Comparison of ENCODE assay signal across 19 cellular contexts in the genomic region with DNA sequence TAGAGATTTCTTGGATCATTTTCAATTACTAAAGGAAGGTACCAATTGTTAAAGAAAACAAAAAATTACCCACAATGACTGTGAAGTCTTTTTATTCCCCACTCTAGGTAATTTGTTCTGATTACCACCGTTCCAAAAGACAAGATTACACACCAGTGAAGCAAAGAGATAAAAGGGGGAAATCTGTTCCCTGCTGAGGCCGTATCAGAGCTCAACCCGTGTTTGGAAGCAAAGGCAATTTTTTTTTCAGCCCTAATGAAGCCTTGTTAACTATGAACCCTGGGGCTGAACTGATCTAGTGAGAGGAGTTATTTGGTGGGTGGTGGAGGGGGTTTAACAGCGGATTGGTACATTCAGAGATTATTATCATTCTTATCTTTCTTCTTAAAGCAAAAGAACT.
DNase-seq lines count a peak whose midpoint lies in the region; ATAC-seq, FAIRE-seq and TF ChIP-seq lines count a peak whose summit lies in the region.
"Had no signal": no experiment of that assay in that cellular context is flagged by ENCODE, and none has a peak within 500 bp of the region (broad histone marks: within the 10 kb centered on the region; RNA-seq: fewer than 3 reads in every experiment).

No MANE protein-coding gene starts in this region.

- FAIRE-seq in endothelial cell of umbilical vein (lab: Jason Lieb, UNC), result no peak

- POLR2A ChIA-PET in endothelial cell of umbilical vein (lab: Charles Lee) (no interaction called here), HEK293T (lab: Yijun Ruan, JAX) (no interaction called here)

- H3K4me3 ChIP-seq in endothelial cell of umbilical vein (replicated peaks in 1 of 3; ENCODE audit: insufficient read depth in 1 of 3, low read depth in 1 of 3, low read length in 3 of 3) (no peak overlapping the region), aorta (ENCODE audit: low read length in 2 of 2) (no peak overlapping the region)

- TF ChIP-seq POLR2A in endothelial cell of umbilical vein (IDR thresholded peaks at IDR 0.05; ENCODE audit: low read depth, low read length), result no peak

- dilution Hi-C loops in endothelial cell of umbilical vein (cut with MboI; ENCODE audit: extremely low pct_ligation_motif_present, low sequenced_read_pairs), result no loop called here

- no TSS peak for BruUV-seq in endothelial cell of umbilical vein (replicated peaks; lab: Mats Ljungman, UMichigan)

- H3K36me3 ChIP-seq in endothelial cell of umbilical vein (ENCODE audit: control insufficient read depth in 2 of 2, extremely low read depth in 1 of 2, insufficient read depth in 2 of 2, low read length in 2 of 2) (no peaks in the 10 kb centered on the region), aorta (ENCODE audit: control insufficient read depth in 1 of 2, insufficient read depth in 2 of 2, low read length in 1 of 2) (no peaks in the 10 kb centered on the region)
- H3K36me3 ChIP-seq: BE2C had no signal

- H4K20me1 ChIP-seq in endothelial cell of umbilical vein (replicated peaks; ENCODE audit: control insufficient read depth, extremely low read depth, insufficient read depth, low read length), result no peaks in the 10 kb centered on the region

- peaks cover 13% of the 10 kb centered on the region for H3K27me3 Mint-ChIP-seq in nephron progenitor cell (ENCODE audit: low read depth, poor library complexity)
- H3K27me3 Mint-ChIP-seq: CD4-positive, alpha-beta T cell; IgD-negative memory B cell had no signal

- TF ChIP-seq CTCF in endothelial cell of umbilical vein (IDR thresholded peaks at IDR 0.05; ENCODE audit: extremely low read depth in 1 of 2, insufficient read depth in 1 of 2, low read depth in 1 of 2, low read length in 2 of 2), result no peak
- no peak for TF ChIP-seq CTCF in nephron progenitor cell (IDR thresholded peaks at IDR 0.05)

- H3K27me3 ChIP-seq in endothelial cell of umbilical vein (ENCODE audit: control insufficient read depth in 2 of 2, insufficient read depth in 2 of 2, low read length in 2 of 2) (no peaks in the 10 kb centered on the region), aorta (ENCODE audit: control insufficient read depth in 1 of 2, insufficient read depth in 2 of 2, low read length in 1 of 2) (no peaks in the 10 kb centered on the region)
- H3K27me3 ChIP-seq: BE2C had no signal

- peak overlapping the region; percentile 34 for H3K27ac Mint-ChIP-seq in nephron progenitor cell
- H3K27ac Mint-ChIP-seq: CD4-positive, alpha-beta T cell; IgD-negative memory B cell had no signal

- H3K4me1 ChIP-seq in endothelial cell of umbilical vein (ENCODE audit: control insufficient read depth, extremely low read depth, insufficient read depth, low read length) (no peaks in the 10 kb centered on the region), aorta (ENCODE audit: control insufficient read depth in 1 of 2, insufficient read depth in 2 of 2, low read length in 2 of 2) (no peaks in the 10 kb centered on the region)

- intact Hi-C loops in endothelial cell of umbilical vein (cut with micrococcal nuclease), result loop anchor here (5.0 to 10.0 kb wide), 2 partner anchors 164 to 267 kb away; no protein-coding TSS in a partner anchor
- intact Hi-C loops in aorta (cut with DNase I), result loop anchor here (5.0 to 10.0 kb wide), 3 partner anchors 179 to 664 kb away; no protein-coding TSS in a partner anchor

- H3K36me3 Mint-ChIP-seq in nephron progenitor cell (ENCODE audit: low read depth), result no peaks in the 10 kb centered on the region
- H3K36me3 Mint-ChIP-seq: IgD-negative memory B cell had no signal

- 63 to 67% methylated on average over 4 of the region's 4 CpGs for WGBS in aorta, 2 donors

- ATAC-seq in aorta (ENCODE audit: low FRiP score), result no peak

- H2AFZ ChIP-seq in endothelial cell of umbilical vein (ENCODE audit: low read depth, low read length), result peak overlapping the region; percentile 39

- no peak overlapping the region for H3K4me3 Mint-ChIP-seq in nephron progenitor cell
- H3K4me3 Mint-ChIP-seq: CD4-positive, alpha-beta T cell; IgD-negative memory B cell had no signal

- no peak overlapping the region for H3K27ac ChIP-seq in endothelial cell of umbilical vein (ENCODE audit: insufficient read depth, low read depth, low read length)
- no peak overlapping the region for H3K27ac ChIP-seq in aorta (ENCODE audit: low read depth in 1 of 2, low read length in 2 of 2)

- no peaks in the 10 kb centered on the region for H3K9me1 ChIP-seq in endothelial cell of umbilical vein (replicated peaks; ENCODE audit: control insufficient read depth, extremely low read depth, insufficient read depth, low read length)

- DNase-seq in COR-L47 (lab: John Stamatoyannopoulos, UW), result peak; percentile 15
- peak; percentile 94 for DNase-seq in NCI-H146 treated with DMSO at 0.1 percent for 48 hours (lab: John Stamatoyannopoulos, UW; ENCODE audit: unreplicated experiment)
- no peak for DNase-seq in endothelial cell of umbilical vein (ENCODE audit: low read depth, low spot score)
- no peak for DNase-seq in nephron progenitor cell
- no peak for DNase-seq in H4 (ENCODE audit: low spot score)
- DNase-seq in aorta, result no peak
- no peak for DNase-seq in HEK293T (ENCODE audit: extremely low spot score)
- DNase-seq in AG08395 (ENCODE audit: low spot score), result no peak
- DNase-seq: BE2C; Calu3; CD4-positive, alpha-beta T cell; DMS79; H7; NCI-H2029; NCI-H2171 treated with DMSO at 0.1 percent for 48 hours; NCI-H510A treated with DMSO at 0.1 percent for 48 hours; NK-92 treated with Interleukin-12 subunit alpha and Interleukin-12 subunit beta, amount 100 ng/mL, for 24 hours; SHP77 treated with DMSO at 0.1 percent for 48 hours had no signal

- no peaks in the 10 kb centered on the region for H3K79me2 ChIP-seq in endothelial cell of umbilical vein (ENCODE audit: control insufficient read depth, insufficient read depth, low read length)

- CTCF ChIA-PET in endothelial cell of umbilical vein (lab: Charles Lee) (interaction anchor here (0.8 to 6.3 kb wide), 4 partner anchors 148 to 665 kb away, joined by 3 to 72 read pairs (median 27); no protein-coding TSS in a partner anchor), HEK293T (lab: Yijun Ruan, JAX) (no interaction called here)

- H3K9me3 Mint-ChIP-seq in nephron progenitor cell, result peaks cover 20% of the 10 kb centered on the region
- H3K9me3 Mint-ChIP-seq: CD4-positive, alpha-beta T cell; IgD-negative memory B cell had no signal

- H3K4me1 Mint-ChIP-seq in nephron progenitor cell, result peaks cover 28% of the 10 kb centered on the region

- H3K9me3 ChIP-seq in endothelial cell of umbilical vein (replicated peaks; ENCODE audit: control insufficient read depth, insufficient read depth, low read length) (no peaks in the 10 kb centered on the region), aorta (ENCODE audit: control insufficient read depth, low read length) (no peaks in the 10 kb centered on the region)
- H3K9me3 ChIP-seq: BE2C had no signal

- H3K4me2 ChIP-seq in endothelial cell of umbilical vein (ENCODE audit: insufficient read depth, low read length), result no peak overlapping the region

- no peak overlapping the region for H3K9ac ChIP-seq in endothelial cell of umbilical vein (replicated peaks; ENCODE audit: extremely low read depth, insufficient read depth, low read length)

TF ChIP-seq in endothelial cell of umbilical vein, 7 proteins besides CTCF, POLR2A, EP300 and RAD21:
- TF ChIP-seq FOS (IDR thresholded peaks at IDR 0.05; ENCODE audit: borderline replicate concordance, insufficient read depth, low read length), result no peak
- TF ChIP-seq GATA2 (IDR thresholded peaks at IDR 0.05; ENCODE audit: insufficient read depth, insufficient read length, low read depth, low read length), result no peak
- no peak for TF ChIP-seq JUN (IDR thresholded peaks at IDR 0.05; ENCODE audit: borderline replicate concordance, insufficient read depth, insufficient read length, low read depth)
- TF ChIP-seq, protein P1, sequence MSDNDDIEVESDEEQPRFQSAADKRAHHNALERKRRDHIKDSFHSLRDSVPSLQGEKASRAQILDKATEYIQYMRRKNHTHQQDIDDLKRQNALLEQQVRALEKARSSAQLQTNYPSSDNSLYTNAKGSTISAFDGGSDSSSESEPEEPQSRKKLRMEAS (IDR thresholded peaks at IDR 0.05; ENCODE audit: insufficient read depth, insufficient read length), result no peak
- TF ChIP-seq MYC (IDR thresholded peaks at IDR 0.05; ENCODE audit: low read depth, low read length), result no peak
- no peak for TF ChIP-seq EZH2 (IDR thresholded peaks at IDR 0.05; ENCODE audit: borderline replicate concordance, low read depth, low read length, severe bottlenecking)
- no peak for TF ChIP-seq POLR2AphosphoS5 (IDR thresholded peaks at IDR 0.05; ENCODE audit: insufficient read depth, low read depth, low read length)

TF ChIP-seq in HEK293T, 16 proteins besides CTCF, POLR2A, EP300 and RAD21:
- no peak for TF ChIP-seq ARNT (IDR thresholded peaks at IDR 0.05)
- TF ChIP-seq ELF4 (IDR thresholded peaks at IDR 0.05), result no peak
- no peak for TF ChIP-seq FOXK2 (IDR thresholded peaks at IDR 0.05)
- TF ChIP-seq, protein P2, sequence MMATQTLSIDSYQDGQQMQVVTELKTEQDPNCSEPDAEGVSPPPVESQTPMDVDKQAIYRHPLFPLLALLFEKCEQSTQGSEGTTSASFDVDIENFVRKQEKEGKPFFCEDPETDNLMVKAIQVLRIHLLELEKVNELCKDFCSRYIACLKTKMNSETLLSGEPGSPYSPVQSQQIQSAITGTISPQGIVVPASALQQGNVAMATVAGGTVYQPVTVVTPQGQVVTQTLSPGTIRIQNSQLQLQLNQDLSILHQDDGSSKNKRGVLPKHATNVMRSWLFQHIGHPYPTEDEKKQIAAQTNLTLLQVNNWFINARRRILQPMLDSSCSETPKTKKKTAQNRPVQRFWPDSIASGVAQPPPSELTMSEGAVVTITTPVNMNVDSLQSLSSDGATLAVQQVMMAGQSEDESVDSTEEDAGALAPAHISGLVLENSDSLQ (IDR thresholded peaks at IDR 0.05), result no peak

Comparison
In these comparisons a context has a peak if more than half of its experiments do, and no peak if none do; other contexts are left out.
1. DNase-seq: peak in COR-L47 (single experiment) and NCI-H146 treated with DMSO at 0.1 percent for 48 hours (single experiment); none in endothelial cell of umbilical vein (single experiment), nephron progenitor cell (single experiment), H4 (single experiment), aorta (0 of 2), HEK293T (single experiment) and AG08395 (single experiment).